ENCODE assay signal across 19 cellular contexts in the genomic region with DNA sequence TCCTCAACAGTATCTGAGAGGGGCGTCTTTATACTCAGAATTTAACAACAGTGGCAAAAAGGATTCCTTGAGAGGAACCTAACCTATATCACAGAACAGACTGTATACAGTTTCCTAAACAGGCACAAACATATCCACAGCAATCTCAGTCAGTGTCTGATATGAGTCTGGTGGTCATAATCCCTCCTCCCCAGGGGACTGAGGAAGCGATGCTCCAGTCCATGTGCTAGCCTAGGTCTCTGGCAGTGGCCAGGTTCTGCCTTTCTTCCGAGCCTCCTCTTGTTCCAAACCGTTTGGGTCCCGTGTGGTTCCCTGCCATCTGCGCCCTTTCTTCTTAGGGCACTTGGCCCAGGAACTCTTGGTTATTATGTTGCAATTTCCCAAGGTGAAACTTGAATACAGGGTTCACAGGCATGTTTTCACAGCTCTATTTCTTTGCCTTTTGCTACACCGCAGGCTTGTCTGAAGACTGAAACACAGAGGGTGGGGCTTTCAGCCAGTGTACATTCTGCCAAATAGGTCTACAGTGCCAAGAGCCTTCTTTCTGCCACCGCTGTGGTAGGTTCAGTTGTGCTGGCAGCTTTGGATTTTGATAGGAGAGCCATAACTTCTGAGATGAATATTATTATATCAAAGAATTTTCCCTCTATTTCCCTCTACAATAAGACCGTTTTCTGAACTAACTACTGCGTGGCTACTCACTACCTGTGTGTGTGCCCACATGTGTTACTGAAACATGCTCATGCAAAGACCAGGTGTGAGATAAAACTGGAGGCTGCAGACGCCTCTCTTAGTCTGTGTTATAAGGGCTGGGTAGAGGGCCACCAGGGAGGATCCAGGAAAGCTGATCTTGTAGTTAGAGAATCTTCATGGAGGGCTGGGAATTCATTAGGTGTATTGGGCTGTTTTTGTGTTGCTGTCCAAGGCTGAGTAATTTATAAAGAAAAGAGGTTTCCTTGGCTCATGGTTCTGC.
DNase-seq lines count a peak whose midpoint lies in the region; ATAC-seq, FAIRE-seq and TF ChIP-seq lines count a peak whose summit lies in the region.
"Had no signal": no experiment of that assay in that cellular context is flagged by ENCODE, and none has a peak within 500 bp of the region (broad histone marks: within the 10 kb centered on the region; RNA-seq: fewer than 3 reads in every experiment).

No MANE protein-coding gene starts in this region.

- no peak for ATAC-seq in upper lobe of right lung
- ATAC-seq in HG03439 (IDR thresholded peaks at IDR 0.05; ENCODE audit: unreplicated experiment): no peak
- ATAC-seq in HG02885 (IDR thresholded peaks at IDR 0.05; ENCODE audit: poor library complexity, unreplicated experiment): no peak

- H3K4me3 ChIP-seq in epithelial cell of esophagus (ENCODE audit: low read length) (no peak overlapping the region), keratinocyte (ENCODE audit: control insufficient read depth in 2 of 3, extremely low read depth in 1 of 3, insufficient read depth in 2 of 3, low read depth in 1 of 3, low read length in 3 of 3) (no peak overlapping the region), parathyroid adenoma (ENCODE audit: low read depth, low read length) (no peak overlapping the region), upper lobe of right lung (no peak overlapping the region)

- no peaks in the 10 kb centered on the region for H4K20me1 ChIP-seq in keratinocyte (ENCODE audit: control insufficient read depth, extremely low read depth, insufficient read depth, low read length)

- H2AFZ ChIP-seq in keratinocyte (ENCODE audit: control insufficient read depth, low read length) (peak overlapping the region; percentile 48), parathyroid adenoma (no peak overlapping the region)

- intact Hi-C loops in upper lobe of right lung (cut with DNase I): no loop called here

- H3K27me3 ChIP-seq in keratinocyte (ENCODE audit: control insufficient read depth, extremely low read depth, insufficient read depth, low read length) (no peaks in the 10 kb centered on the region), parathyroid adenoma (ENCODE audit: control insufficient read depth, insufficient read depth, low read length) (no peaks in the 10 kb centered on the region), upper lobe of right lung (no peaks in the 10 kb centered on the region)

- DNase-seq in epithelial cell of esophagus (ENCODE audit: low read depth): peak; percentile 45
- no peak for DNase-seq in keratinocyte (ENCODE audit: low read depth, low spot score)
- DNase-seq in upper lobe of right lung: no peak
- DNase-seq in kidney glomerular epithelial cell (lab: John Stamatoyannopoulos, UW): no peak
- DNase-seq: activated CD4-positive, CD25-positive, alpha-beta regulatory T cell; activated naive CD4-positive, alpha-beta T cell treated with anti-CD3 and anti-CD28 coated beads for 36 hours; central memory CD4-positive, alpha-beta T cell; DMS53; MM.1S; NCI-H2029; NCI-H526 treated with DMSO at 0.1 percent for 48 hours; retina; stimulated activated CD4-positive, alpha-beta T cell treated with anti-CD3 and anti-CD28 coated beads, Interleukin-4, amount 100 ng/mL, for 1 hour; T-helper 1 cell had no signal

- H3K36me3 ChIP-seq in keratinocyte (ENCODE audit: control insufficient read depth in 2 of 2, extremely low read depth in 1 of 2, insufficient read depth in 2 of 2, low read length in 2 of 2) (no peaks in the 10 kb centered on the region), parathyroid adenoma (ENCODE audit: control insufficient read depth, insufficient read depth, low read length) (no peaks in the 10 kb centered on the region), upper lobe of right lung (no peaks in the 10 kb centered on the region)

- no peaks in the 10 kb centered on the region for H3K9me1 ChIP-seq in keratinocyte (ENCODE audit: control insufficient read depth, extremely low read depth, insufficient read depth, low read length)

- H3K9ac ChIP-seq in keratinocyte (ENCODE audit: control insufficient read depth, extremely low read depth, insufficient read depth, low read length): no peak overlapping the region
- no peak overlapping the region for H3K9ac ChIP-seq in parathyroid adenoma

- H3K4me1 ChIP-seq in keratinocyte (ENCODE audit: control insufficient read depth, extremely low read depth, insufficient read depth, low read length) (peaks cover 14% of the 10 kb centered on the region), parathyroid adenoma (no peaks in the 10 kb centered on the region), upper lobe of right lung (peaks cover 15% of the 10 kb centered on the region)

- peak overlapping the region; percentile 17 for H3K4me2 ChIP-seq in keratinocyte (ENCODE audit: control insufficient read depth, extremely low read depth, insufficient read depth, low read depth, low read length)
- H3K4me2 ChIP-seq in parathyroid adenoma (ENCODE audit: low read length): no peak overlapping the region

- TF ChIP-seq CTCF in epithelial cell of esophagus (IDR thresholded peaks at IDR 0.05; ENCODE audit: insufficient read depth, low read depth, low read length, missing control alignments) (no peak), keratinocyte (optimal IDR thresholded peaks at IDR 0.05 in 1 of 3, IDR thresholded peaks at IDR 0.05 in 1 of 3, conservative IDR thresholded peaks at IDR 0.05 in 1 of 3; ENCODE audit: extremely low read depth in 1 of 3, insufficient read depth in 2 of 3, low read length in 3 of 3) (no peak), parathyroid adenoma (IDR thresholded peaks at IDR 0.05) (no peak), upper lobe of right lung (IDR thresholded peaks at IDR 0.05) (no peak)

- H3K9me3 ChIP-seq in keratinocyte (ENCODE audit: control insufficient read depth, low read depth, low read length) (peaks cover 3% of the 10 kb centered on the region), parathyroid adenoma (ENCODE audit: control insufficient read depth, low read length) (no peaks in the 10 kb centered on the region), upper lobe of right lung (no peaks in the 10 kb centered on the region)

- H3K27ac ChIP-seq in keratinocyte (ENCODE audit: control insufficient read depth, insufficient read depth, low read length) (no peak overlapping the region), parathyroid adenoma (peak overlapping the region; percentile 61), upper lobe of right lung (peak overlapping the region; percentile 80)

- peak; percentile 65 for FAIRE-seq in keratinocyte (lab: Jason Lieb, UNC)
- FAIRE-seq: GM19239, HTR-8/SVneo had no signal

- dilution Hi-C loops in keratinocyte (cut with MboI; ENCODE audit: extremely low pct_ligation_motif_present, low sequenced_read_pairs): no loop called here

- H3K79me2 ChIP-seq in keratinocyte (ENCODE audit: control insufficient read depth, insufficient read depth, low read length): no peaks in the 10 kb centered on the region
- H3K79me2 ChIP-seq in parathyroid adenoma: no peaks in the 10 kb centered on the region
